ENCODE assay signal across 29 cellular contexts in genomic region chr18:55031979-55032378, GRCh38.
DNase-seq lines count a peak whose midpoint lies in the region; ATAC-seq and TF ChIP-seq lines count a peak whose summit lies in the region.
"Had no signal": no experiment of that assay in that cellular context is flagged by ENCODE, and none has a peak within 500 bp of the region (broad histone marks: within the 10 kb centered on the region; RNA-seq: fewer than 3 reads in every experiment).

No MANE protein-coding gene starts in this region.

- 29 to 31% methylated on average over 5 of the region's 5 CpGs for WGBS in body of pancreas, 2 donors
- WGBS in mesodermal cell (ENCODE audit: insufficient coverage in 2 of 2), 2 experiments = 74 to 81% methylated on average over 4 to 5 of the region's 5 CpGs

- ATAC-seq in GM18867 (IDR thresholded peaks at IDR 0.05; ENCODE audit: unreplicated experiment) (peak; percentile 44), body of pancreas (peak; percentile 75)
- ATAC-seq in naive thymus-derived CD8-positive, alpha-beta T cell = no peak
- ATAC-seq: A549; activated CD8-positive, alpha-beta T cell treated with anti-CD3 and anti-CD28 coated beads for 36 hours; left cardiac atrium; naive thymus-derived CD4-positive, alpha-beta T cell; stimulated activated naive CD8-positive, alpha-beta T cell treated with anti-CD3 and anti-CD28 coated beads, Interleukin-15, amount 100 ng/mL, for 72 hours had no signal

- H3K9me3 ChIP-seq in body of pancreas = no peaks in the 10 kb centered on the region
- H3K9me3 ChIP-seq in mesodermal cell (ENCODE audit: control insufficient read depth, low read length) = no peaks in the 10 kb centered on the region
- H3K9me3 ChIP-seq: A549, esophagus squamous epithelium, thyroid gland had no signal

- DNase-seq in LHCN-M2 (ENCODE audit: low read depth) (peak; percentile 25), body of pancreas (peak in 2 of 4 donors; percentile 16 to 17), NCI-H146 (lab: John Stamatoyannopoulos, UW) (no peak), NCI-H526 (lab: John Stamatoyannopoulos, UW) (no peak), NK-92 (lab: John Stamatoyannopoulos, UW; ENCODE audit: unreplicated experiment) (no peak)
- DNase-seq in naive thymus-derived CD8-positive, alpha-beta T cell = no peak
- DNase-seq: activated CD4-positive, CD25-positive, alpha-beta regulatory T cell treated with anti-CD3 and anti-CD28 coated beads, Interleukin-2, amount 50 U/mL, for 72 hours; activated CD8-positive, alpha-beta T cell treated with anti-CD3 and anti-CD28 coated beads for 36 hours; AML-193; anterior cingulate cortex; caudate nucleus; CD4-positive, alpha-beta memory T cell; endodermal cell; esophagus squamous epithelium; foreskin melanocyte; H9; Kasumi-1; left cardiac atrium; naive thymus-derived CD4-positive, alpha-beta T cell; NCI-H1048; NCI-H187; NCI-H2171; NCI-H69; stimulated activated naive CD8-positive, alpha-beta T cell treated with anti-CD3 and anti-CD28 coated beads, Interleukin-15, amount 100 ng/mL, for 72 hours; thyroid gland had no signal

- H3K36me3 Mint-ChIP-seq in naive thymus-derived CD8-positive, alpha-beta T cell = no peaks in the 10 kb centered on the region
- H3K36me3 Mint-ChIP-seq: activated naive CD8-positive, alpha-beta T cell; CD4-positive, alpha-beta memory T cell; naive thymus-derived CD4-positive, alpha-beta T cell had no signal

- POLR2A ChIA-PET in naive thymus-derived CD8-positive, alpha-beta T cell (lab: Charles Lee) = no interaction called here

- H3K27me3 Mint-ChIP-seq in naive thymus-derived CD8-positive, alpha-beta T cell = peaks cover 0 to 6% (median 4%) of the 10 kb centered on the region in 5 donors
- H3K27me3 Mint-ChIP-seq: activated CD8-positive, alpha-beta T cell treated with anti-CD3 and anti-CD28 coated beads for 36 hours; stimulated activated naive CD8-positive, alpha-beta T cell treated with anti-CD3 and anti-CD28 coated beads, Interleukin-15, amount 100 ng/mL, for 72 hours had no signal

- no peaks in the 10 kb centered on the region for H3K36me3 ChIP-seq in body of pancreas (replicated peaks in 1 of 2; ENCODE audit: insufficient read depth in 1 of 2, low read depth in 2 of 2)
- H3K36me3 ChIP-seq in mesodermal cell (ENCODE audit: control insufficient read depth, insufficient read depth, low read length) = no peaks in the 10 kb centered on the region
- H3K36me3 ChIP-seq: esophagus squamous epithelium, thyroid gland had no signal

- H3K4me1 ChIP-seq in body of pancreas = no peaks in the 10 kb centered on the region
- peaks cover 19% of the 10 kb centered on the region for H3K4me1 ChIP-seq in mesodermal cell (ENCODE audit: control insufficient read depth, insufficient read depth, low read length, poor library complexity, severe bottlenecking)
- H3K4me1 ChIP-seq: A549, esophagus squamous epithelium, thyroid gland had no signal

- intact Hi-C loops in body of pancreas (cut with DNase I) = no loop called here

- H3K4me3 Mint-ChIP-seq in naive thymus-derived CD8-positive, alpha-beta T cell = no peak overlapping the region
- H3K4me3 Mint-ChIP-seq: activated CD8-positive, alpha-beta T cell treated with anti-CD3 and anti-CD28 coated beads for 36 hours; activated naive CD8-positive, alpha-beta T cell; CD4-positive, alpha-beta memory T cell; endodermal cell; H9; naive thymus-derived CD4-positive, alpha-beta T cell; stimulated activated naive CD8-positive, alpha-beta T cell treated with anti-CD3 and anti-CD28 coated beads, Interleukin-15, amount 100 ng/mL, for 72 hours had no signal

- peaks cover 0 to 1% (median 0%) of the 10 kb centered on the region in 9 donors for H3K9me3 Mint-ChIP-seq in naive thymus-derived CD8-positive, alpha-beta T cell
- H3K9me3 Mint-ChIP-seq: activated CD8-positive, alpha-beta T cell treated with anti-CD3 and anti-CD28 coated beads for 36 hours; CD4-positive, alpha-beta memory T cell; endodermal cell; H9; stimulated activated naive CD8-positive, alpha-beta T cell treated with anti-CD3 and anti-CD28 coated beads, Interleukin-15, amount 100 ng/mL, for 72 hours had no signal

- peak overlapping the region in 2 of 4 donors; percentile 40 to 53 for H3K27ac ChIP-seq in body of pancreas
- peak overlapping the region; percentile 60 for H3K27ac ChIP-seq in mesodermal cell (ENCODE audit: low read depth, low read length, severe bottlenecking)
- H3K27ac ChIP-seq: A549, esophagus squamous epithelium, thyroid gland had no signal

- H3K27ac Mint-ChIP-seq in naive thymus-derived CD8-positive, alpha-beta T cell = no peak overlapping the region
- H3K27ac Mint-ChIP-seq: activated CD8-positive, alpha-beta T cell treated with anti-CD3 and anti-CD28 coated beads for 36 hours; activated naive CD8-positive, alpha-beta T cell; endodermal cell; H9; naive thymus-derived CD4-positive, alpha-beta T cell; stimulated activated naive CD8-positive, alpha-beta T cell treated with anti-CD3 and anti-CD28 coated beads, Interleukin-15, amount 100 ng/mL, for 72 hours had no signal

- H3K4me3 ChIP-seq in body of pancreas = no peak overlapping the region
- H3K4me3 ChIP-seq in mesodermal cell (ENCODE audit: extremely low read depth, insufficient read depth, low read length, poor library complexity, severe bottlenecking) = no peak overlapping the region
- H3K4me3 ChIP-seq: A549, esophagus squamous epithelium, thyroid gland had no signal

- TF ChIP-seq CTCF in body of pancreas (IDR thresholded peaks at IDR 0.05) = no peak

- TF ChIP-seq POLR2A in body of pancreas (IDR thresholded peaks at IDR 0.05) = no peak

- no peaks in the 10 kb centered on the region for H3K4me1 Mint-ChIP-seq in naive thymus-derived CD8-positive, alpha-beta T cell
- H3K4me1 Mint-ChIP-seq: CD4-positive, alpha-beta memory T cell; naive thymus-derived CD4-positive, alpha-beta T cell; stimulated activated naive CD8-positive, alpha-beta T cell treated with anti-CD3 and anti-CD28 coated beads, Interleukin-15, amount 100 ng/mL, for 72 hours had no signal

- H3K27me3 ChIP-seq in body of pancreas = no peaks in the 10 kb centered on the region
- H3K27me3 ChIP-seq: esophagus squamous epithelium, thyroid gland had no signal

Comparison
In these comparisons a context has a peak if more than half of its experiments do, and no peak if none do; other contexts are left out.
1. ATAC-seq: peak in GM18867 (single experiment) and body of pancreas (single experiment); none in naive thymus-derived CD8-positive, alpha-beta T cell (0 of 2).